Comparison of ENCODE assay signal across 27 cellular contexts in the genomic region with DNA sequence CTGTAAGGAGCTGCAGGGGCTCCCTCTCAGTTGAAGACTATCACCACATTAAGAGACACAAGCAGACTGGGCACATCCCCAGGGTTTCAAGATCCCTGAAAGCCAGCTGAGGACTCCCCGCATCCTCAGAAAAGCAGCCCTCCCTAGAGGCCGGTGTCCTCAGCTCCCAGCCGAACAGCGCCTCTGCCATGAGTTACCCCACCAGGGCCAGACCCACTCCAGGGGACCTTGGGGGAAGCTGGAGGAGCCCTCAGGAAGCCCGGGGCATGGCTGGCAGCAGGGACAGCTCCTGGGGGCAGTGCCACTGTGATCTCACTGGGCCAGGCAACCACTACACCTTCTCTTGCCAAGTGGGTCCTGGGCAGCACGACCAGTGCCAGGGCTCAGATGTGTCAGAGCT. TPM values are rescaled to one million over a fixed set of nuclear protein-coding genes. Genes with fewer than 3 reads are reported as not detected.
DNase-seq lines count a peak whose midpoint lies in the region; ATAC-seq and TF ChIP-seq lines count a peak whose summit lies in the region.
"Had no signal": no experiment of that assay in that cellular context is flagged by ENCODE, and none has a peak within 500 bp of the region (broad histone marks: within the 10 kb centered on the region; RNA-seq: fewer than 3 reads in every experiment).

No MANE protein-coding gene starts in this region.

- H3K4me3 ChIP-seq in coronary artery (no peak overlapping the region), neuronal stem cell (ENCODE audit: low read length in 2 of 2) (no peak overlapping the region), tibial nerve (no peak overlapping the region), brain microvascular endothelial cell (ENCODE audit: low read depth, low read length) (no peak overlapping the region)
- H3K4me3 ChIP-seq: A549, SJCRH30 had no signal

- no peak overlapping the region for H4K91ac ChIP-seq in neuronal stem cell (ENCODE audit: low read depth, low read length, poor library complexity)

- no peaks in the 10 kb centered on the region for H3K9me3 Mint-ChIP-seq in activated T-cell treated with anti-CD3 and anti-CD28 coated beads, Interleukin-2, amount 50 U/mL, for 24 hours
- no peaks in the 10 kb centered on the region for H3K9me3 Mint-ChIP-seq in activated T-cell treated with anti-CD3 and anti-CD28 coated beads, Interleukin-2, amount 50 U/mL, for 4 hours
- H3K9me3 Mint-ChIP-seq: activated naive CD8-positive, alpha-beta T cell treated with anti-CD3 and anti-CD28 coated beads, Interleukin-2, amount 50 U/mL, for 24 hours; dendritic cell treated with granulocyte-macrophage colony-stimulating factor and Interleukin-4, amounts not matched to agents 40 ng/mL and 50 ng/mL, for 4 days; naive B cell; stimulated activated naive CD8-positive, alpha-beta T cell treated with anti-CD3 and anti-CD28 coated beads, Interleukin-15, Interleukin-2, amounts not matched to agents 100 ng/mL and 50 ng/mL, for 24 hours had no signal

- no peak overlapping the region for H3K9ac ChIP-seq in neuronal stem cell (ENCODE audit: low read depth, low read length, poor library complexity)
- H3K9ac ChIP-seq: parathyroid adenoma had no signal

- ATAC-seq in activated T-cell treated with anti-CD3 and anti-CD28 coated beads, Interleukin-2, amount 50 U/mL, for 4 hours: no peak
- no peak for ATAC-seq in HG03439 (IDR thresholded peaks at IDR 0.05; ENCODE audit: unreplicated experiment)
- ATAC-seq: A549; activated naive CD8-positive, alpha-beta T cell treated with anti-CD3 and anti-CD28 coated beads, Interleukin-2, amount 50 U/mL, for 24 hours had no signal

- no peak overlapping the region for H2BK5ac ChIP-seq in neuronal stem cell (ENCODE audit: low read length)

- no peak overlapping the region for H4K8ac ChIP-seq in neuronal stem cell (ENCODE audit: low read depth, low read length)

- no peak for TF ChIP-seq POLR2A in tibial nerve (IDR thresholded peaks at IDR 0.05)

- no peaks in the 10 kb centered on the region for H3K27me3 ChIP-seq in neuronal stem cell (ENCODE audit: control insufficient read depth in 3 of 3, insufficient read depth in 3 of 3, low read depth in 1 of 3, low read length in 3 of 3)
- no peaks in the 10 kb centered on the region for H3K27me3 ChIP-seq in tibial nerve
- H3K27me3 ChIP-seq in brain microvascular endothelial cell (replicated peaks): no peaks in the 10 kb centered on the region
- H3K27me3 ChIP-seq: BE2C, SJCRH30 had no signal

- TF ChIP-seq EP300 in tibial nerve (IDR thresholded peaks at IDR 0.05): no peak

- H3K4me1 ChIP-seq in neuronal stem cell (ENCODE audit: control insufficient read depth in 2 of 2, insufficient read depth in 1 of 2, low read depth in 1 of 2, low read length in 2 of 2) (no peaks in the 10 kb centered on the region), tibial nerve (peaks cover 3 to 98% (median 61%) of the 10 kb centered on the region in 4 donors)
- H3K4me1 ChIP-seq: A549, BE2C, parathyroid adenoma, SJCRH30 had no signal

- H3K36me3 ChIP-seq in neuronal stem cell (replicated peaks in 1 of 2; ENCODE audit: control insufficient read depth in 2 of 2, insufficient read depth in 2 of 2, low read length in 2 of 2) (peaks cover 0 to 9% of the 10 kb centered on the region in 2 donors), tibial nerve (peaks cover 0 to 88% (median 15%) of the 10 kb centered on the region in 3 donors), brain microvascular endothelial cell (replicated peaks) (no peaks in the 10 kb centered on the region)
- H3K36me3 ChIP-seq: BE2C, SJCRH30 had no signal

- no peak overlapping the region for H3K27ac Mint-ChIP-seq in activated T-cell treated with anti-CD3 and anti-CD28 coated beads, Interleukin-2, amount 50 U/mL, for 24 hours
- H3K27ac Mint-ChIP-seq: activated naive CD8-positive, alpha-beta T cell treated with anti-CD3 and anti-CD28 coated beads, Interleukin-2, amount 50 U/mL, for 24 hours; dendritic cell treated with granulocyte-macrophage colony-stimulating factor and Interleukin-4, amounts not matched to agents 40 ng/mL and 50 ng/mL, for 4 days; naive B cell; stimulated activated naive CD8-positive, alpha-beta T cell treated with anti-CD3 and anti-CD28 coated beads, Interleukin-15, Interleukin-2, amounts not matched to agents 100 ng/mL and 50 ng/mL, for 24 hours had no signal

- H2BK12ac ChIP-seq in neuronal stem cell (ENCODE audit: low read length): no peak overlapping the region

- no peak for TF ChIP-seq CTCF in coronary artery (IDR thresholded peaks at IDR 0.05)
- TF ChIP-seq CTCF in tibial nerve (IDR thresholded peaks at IDR 0.05): no peak
- TF ChIP-seq CTCF in brain microvascular endothelial cell (IDR thresholded peaks at IDR 0.05; ENCODE audit: low read depth, low read length, missing control alignments): no peak

- H3K14ac ChIP-seq in neuronal stem cell (ENCODE audit: low read length): no peak overlapping the region

- no peaks in the 10 kb centered on the region for H3K27me3 Mint-ChIP-seq in activated T-cell treated with anti-CD3 and anti-CD28 coated beads, Interleukin-2, amount 50 U/mL, for 24 hours
- H3K27me3 Mint-ChIP-seq in activated T-cell treated with anti-CD3 and anti-CD28 coated beads, Interleukin-2, amount 50 U/mL, for 4 hours (ENCODE audit: low read depth): peaks cover 4% of the 10 kb centered on the region
- H3K27me3 Mint-ChIP-seq: activated naive CD8-positive, alpha-beta T cell treated with anti-CD3 and anti-CD28 coated beads, Interleukin-2, amount 50 U/mL, for 24 hours; stimulated activated naive CD8-positive, alpha-beta T cell treated with anti-CD3 and anti-CD28 coated beads, Interleukin-15, Interleukin-2, amounts not matched to agents 100 ng/mL and 50 ng/mL, for 24 hours had no signal

- H3K79me1 ChIP-seq in neuronal stem cell (ENCODE audit: low read depth, low read length): peaks cover 7% of the 10 kb centered on the region

- no peak overlapping the region for H3K4me2 ChIP-seq in neuronal stem cell (ENCODE audit: insufficient read depth, low read length, poor library complexity, severe bottlenecking)
- H3K4me2 ChIP-seq: A549 had no signal

- no peak overlapping the region for H3K4ac ChIP-seq in neuronal stem cell (ENCODE audit: low read length)

- H3K18ac ChIP-seq in neuronal stem cell (ENCODE audit: low read length): peak overlapping the region; percentile 12

- H3K23ac ChIP-seq in neuronal stem cell (ENCODE audit: low read depth, low read length, poor library complexity): no peak overlapping the region

- H2AFZ ChIP-seq in neuronal stem cell (ENCODE audit: low read length): no peak overlapping the region
- H2AFZ ChIP-seq: parathyroid adenoma had no signal

- H3K9me3 ChIP-seq in neuronal stem cell (replicated peaks in 1 of 2; ENCODE audit: control insufficient read depth in 2 of 2, insufficient read depth in 1 of 2, low read depth in 1 of 2, low read length in 2 of 2) (peaks cover 0 to 1% of the 10 kb centered on the region in 2 donors), tibial nerve (no peaks in the 10 kb centered on the region)
- H3K9me3 ChIP-seq: A549, BE2C, SJCRH30 had no signal

- no peak overlapping the region for H3K4me3 Mint-ChIP-seq in activated T-cell treated with anti-CD3 and anti-CD28 coated beads, Interleukin-2, amount 50 U/mL, for 24 hours
- H3K4me3 Mint-ChIP-seq in activated T-cell treated with anti-CD3 and anti-CD28 coated beads, Interleukin-2, amount 50 U/mL, for 4 hours: no peak overlapping the region
- H3K4me3 Mint-ChIP-seq: activated naive CD8-positive, alpha-beta T cell treated with anti-CD3 and anti-CD28 coated beads, Interleukin-2, amount 50 U/mL, for 24 hours; dendritic cell treated with granulocyte-macrophage colony-stimulating factor and Interleukin-4, amounts not matched to agents 40 ng/mL and 50 ng/mL, for 4 days; naive B cell; stimulated activated naive CD8-positive, alpha-beta T cell treated with anti-CD3 and anti-CD28 coated beads, Interleukin-15, Interleukin-2, amounts not matched to agents 100 ng/mL and 50 ng/mL, for 24 hours had no signal

- no peak overlapping the region for H2BK15ac ChIP-seq in neuronal stem cell (ENCODE audit: low read length)

- WGBS in neuronal stem cell (ENCODE audit: extremely low coverage in 2 of 2, insufficient read length in 2 of 2, insufficient replicate concordance in 1 of 2), 2 donors: no CpG with 5 or more reads among the region's 6 CpGs
- WGBS in tibial nerve, 2 donors: 90% methylated on average over 6 of the region's 6 CpGs; no CpG with 5 or more reads in 1 of the 2 donors

- no peaks in the 10 kb centered on the region for H3K36me3 Mint-ChIP-seq in activated T-cell treated with anti-CD3 and anti-CD28 coated beads, Interleukin-2, amount 50 U/mL, for 24 hours (ENCODE audit: low read depth)
- H3K36me3 Mint-ChIP-seq in activated T-cell treated with anti-CD3 and anti-CD28 coated beads, Interleukin-2, amount 50 U/mL, for 4 hours (ENCODE audit: insufficient read depth): no peaks in the 10 kb centered on the region
- H3K36me3 Mint-ChIP-seq: naive B cell had no signal

- H3K4me1 Mint-ChIP-seq in activated T-cell treated with anti-CD3 and anti-CD28 coated beads, Interleukin-2, amount 50 U/mL, for 24 hours (ENCODE audit: low read depth): no peaks in the 10 kb centered on the region
- H3K4me1 Mint-ChIP-seq in activated T-cell treated with anti-CD3 and anti-CD28 coated beads, Interleukin-2, amount 50 U/mL, for 4 hours (ENCODE audit: low read depth): no peaks in the 10 kb centered on the region
- H3K4me1 Mint-ChIP-seq: activated naive CD8-positive, alpha-beta T cell treated with anti-CD3 and anti-CD28 coated beads, Interleukin-2, amount 50 U/mL, for 24 hours; naive B cell had no signal

- H2AK5ac ChIP-seq in neuronal stem cell (ENCODE audit: low read depth, low read length): no peak overlapping the region

- in situ Hi-C loops in brain microvascular endothelial cell (cut with HindIII; ENCODE audit: low pct_ligation_motif_present, low sequenced_read_pairs): no loop called here

- H2BK120ac ChIP-seq in neuronal stem cell (ENCODE audit: low read depth, low read length): no peak overlapping the region

- DNase-seq in activated T-cell treated with anti-CD3 and anti-CD28 coated beads, Interleukin-2, amount 50 U/mL, for 24 hours: peak; percentile 14
- no peak for DNase-seq in activated T-cell treated with anti-CD3 and anti-CD28 coated beads, Interleukin-2, amount 50 U/mL, for 4 hours
- DNase-seq in coronary artery (ENCODE audit: low spot score): peak; percentile 56
- DNase-seq in neuronal stem cell (ENCODE audit: low spot score): no peak
- DNase-seq in tibial nerve (ENCODE audit: low spot score in 2 of 2): peak; percentile 4 to 12
- DNase-seq in brain microvascular endothelial cell: no peak
- no peak for DNase-seq in foreskin melanocyte
- DNase-seq: activated CD4-positive, alpha-beta T cell treated with anti-CD3 and anti-CD28 coated beads, Interleukin-2, amount 50 U/mL, for 48 hours; activated naive CD8-positive, alpha-beta T cell treated with anti-CD3 and anti-CD28 coated beads, Interleukin-2, amount 50 U/mL, for 24 hours; BE2C; COR-L47; DND-41; GOT3; KBM-7; mesenchymal stem cell; MV-4-11; naive B cell; NCI-H187; SJCRH30 had no signal

- H3K27ac ChIP-seq in coronary artery (peak overlapping the region in 1 of 2 donors; percentile 49), neuronal stem cell (replicated peaks; ENCODE audit: low read length) (no peak overlapping the region), tibial nerve (peak overlapping the region; percentile 66 to 100 (median 96)), brain microvascular endothelial cell (no peak overlapping the region)
- H3K27ac ChIP-seq: A549, parathyroid adenoma, SJCRH30 had no signal

RNA-seq across cellular contexts. Expression of a gene that starts 8.1 kb away (rescaled TPM):
- total RNA-seq in activated T-cell treated with anti-CD3 and anti-CD28 coated beads, Interleukin-2, amount 50 U/mL, for 4 hours: under 1 TPM; 0.18 to 0.28 (median 0.22) TPM
- polyA plus RNA-seq in neuronal stem cell (2013, experiment 1 of 2): 6.0 TPM
- polyA plus RNA-seq in neuronal stem cell (2013, experiment 2 of 2): 5.6 TPM
- 100 to 1,000 TPM; 138 to 234 (median 176) TPM for total RNA-seq in tibial nerve
- total RNA-seq: T-helper 1 cell treated with Interleukin-12 subunit alpha and Interleukin-12 subunit beta and Interleukin-4 antibody, amounts not matched to agents 30 ng/mL and 1 ng/mL, for 36 hours had no signal
- polyA plus RNA-seq: A549 had no signal

RNA-seq across cellular contexts. Expression of a gene that starts 45.6 kb away (rescaled TPM):
- total RNA-seq in activated T-cell treated with anti-CD3 and anti-CD28 coated beads, Interleukin-2, amount 50 U/mL, for 4 hours: not detected
- 3.9 TPM for polyA plus RNA-seq in neuronal stem cell (2013, experiment 1 of 2)
- 2.8 TPM for polyA plus RNA-seq in neuronal stem cell (2013, experiment 2 of 2)
- total RNA-seq in tibial nerve: 1 to 10 TPM in 1 of 4 donors, not detected in 3; 6.1 TPM
- total RNA-seq: bronchial epithelial cell; SJCRH30; skeletal muscle tissue; T-helper 1 cell treated with Interleukin-12 subunit alpha and Interleukin-12 subunit beta and Interleukin-4 antibody, amounts not matched to agents 30 ng/mL and 1 ng/mL, for 36 hours had no signal
- polyA plus RNA-seq: A549 had no signal

Comparison
In these comparisons a context has a peak if more than half of its experiments do, and no peak if none do; other contexts are left out.
1. DNase-seq: peak in activated T-cell treated with anti-CD3 and anti-CD28 coated beads, Interleukin-2, amount 50 U/mL, for 24 hours (single experiment), coronary artery (single experiment) and tibial nerve (2 of 2); none in activated T-cell treated with anti-CD3 and anti-CD28 coated beads, Interleukin-2, amount 50 U/mL, for 4 hours (single experiment), neuronal stem cell (single experiment), brain microvascular endothelial cell (single experiment) and foreskin melanocyte (single experiment).
2. H3K27ac ChIP-seq: peak in tibial nerve (4 of 4); none in neuronal stem cell (single experiment) and brain microvascular endothelial cell (single experiment).
3. RNA of a gene that starts 8.1 kb away (total RNA-seq): 138 to 234 TPM in tibial nerve; 0.18 to 0.28 TPM in activated T-cell treated with anti-CD3 and anti-CD28 coated beads, Interleukin-2, amount 50 U/mL, for 4 hours; every median in the first group is over 100 times any median in the second.